ENCODE assay signal across 19 cellular contexts in the genomic region with DNA sequence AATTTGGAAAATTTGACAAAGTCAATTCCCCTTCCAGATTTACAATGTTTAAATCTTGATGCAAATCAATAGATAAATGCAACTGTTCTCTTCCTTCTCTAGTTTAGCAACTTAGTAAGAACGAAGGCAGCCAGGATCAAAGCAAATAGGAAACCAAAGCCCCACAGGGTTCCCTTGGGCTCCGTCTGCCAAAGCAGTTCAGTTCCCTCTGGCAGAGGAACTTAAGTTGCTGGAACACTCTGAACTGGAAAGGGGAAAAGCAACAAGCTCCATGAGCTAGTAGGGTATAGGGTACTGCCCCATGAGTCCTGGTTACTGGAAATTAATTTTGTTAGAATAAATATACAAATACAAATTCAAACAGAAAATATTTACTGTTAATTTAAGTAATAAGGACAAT.
"Had no signal": no experiment of that assay in that cellular context is flagged by ENCODE, and none has a peak within 500 bp of the region (broad histone marks: within the 10 kb centered on the region; RNA-seq: fewer than 3 reads in every experiment).

No MANE protein-coding gene starts in this region.

- H3K36me3 ChIP-seq: lower lobe of right lung, ovary, upper lobe of left lung had no signal

- H3K27me3 ChIP-seq: ovary, upper lobe of left lung had no signal

- H3K9me3 ChIP-seq: lower lobe of right lung, ovary, upper lobe of left lung had no signal

- H3K4me1 Mint-ChIP-seq: activated CD4-positive, alpha-beta T cell treated with anti-CD3 and anti-CD28 coated beads, Interleukin-2, amount 10 ng/mL, durations not matched to agents 24 days and 14 days; immature natural killer cell had no signal

- H3K4me3 Mint-ChIP-seq: activated CD4-positive, alpha-beta T cell treated with anti-CD3 and anti-CD28 coated beads, Interleukin-2, amount 10 ng/mL, durations not matched to agents 24 days and 14 days; activated CD8-positive, alpha-beta T cell treated with anti-CD3 and anti-CD28 coated beads, Interleukin-2, amount 10 ng/mL, durations not matched to agents 7 days and 5 days; activated naive CD8-positive, alpha-beta T cell; activated T-cell treated with anti-CD3 and anti-CD28 coated beads, Interleukin-2, amount 50 U/mL, for 72 hours; immature natural killer cell had no signal

- H3K4me3 ChIP-seq: lower lobe of right lung, ovary, skin epidermis, upper lobe of left lung had no signal

- H3K9me3 Mint-ChIP-seq: activated CD4-positive, alpha-beta T cell treated with anti-CD3 and anti-CD28 coated beads, Interleukin-2, amount 10 ng/mL, durations not matched to agents 24 days and 14 days; activated T-cell treated with anti-CD3 and anti-CD28 coated beads, Interleukin-2, amount 50 U/mL, for 72 hours; immature natural killer cell had no signal

- ATAC-seq: activated CD8-positive, alpha-beta T cell treated with anti-CD3 and anti-CD28 coated beads, Interleukin-2, amount 10 ng/mL, durations not matched to agents 7 days and 5 days; activated T-cell treated with anti-CD3 and anti-CD28 coated beads, Interleukin-2, amount 50 U/mL, for 72 hours; lower lobe of right lung had no signal

- H3K27ac ChIP-seq: lower lobe of right lung, ovary, upper lobe of left lung had no signal

- H3K27ac Mint-ChIP-seq: activated CD4-positive, alpha-beta T cell treated with anti-CD3 and anti-CD28 coated beads, Interleukin-2, amount 10 ng/mL, durations not matched to agents 24 days and 14 days; activated CD8-positive, alpha-beta T cell treated with anti-CD3 and anti-CD28 coated beads, Interleukin-2, amount 10 ng/mL, durations not matched to agents 7 days and 5 days; activated naive CD8-positive, alpha-beta T cell; activated T-cell treated with anti-CD3 and anti-CD28 coated beads, Interleukin-2, amount 50 U/mL, for 72 hours; immature natural killer cell had no signal

- DNase-seq: activated CD4-positive, alpha-beta T cell treated with anti-CD3 and anti-CD28 coated beads, Interleukin-2, amount 10 ng/mL, durations not matched to agents 24 days and 14 days; activated CD4-positive, CD25-positive, alpha-beta regulatory T cell; activated CD8-positive, alpha-beta memory T cell treated with anti-CD3 and anti-CD28 coated beads, Interleukin-2, amount 50 U/mL, for 4 hours; activated CD8-positive, alpha-beta T cell treated with anti-CD3 and anti-CD28 coated beads, Interleukin-2, amount 10 ng/mL, durations not matched to agents 7 days and 5 days; activated gamma-delta T cell treated with Interleukin-2 at 50 U/mL for 16 hours; activated T-cell treated with anti-CD3 and anti-CD28 coated beads, Interleukin-2, amount 50 U/mL, for 72 hours; amniotic stem cell; effector CD8-positive, alpha-beta T cell; foreskin fibroblast; immature natural killer cell; lower lobe of right lung; ovary; stimulated activated CD4-positive, alpha-beta T cell treated with anti-CD3 and anti-CD28 coated beads, Interleukin-4, amount 100 ng/mL, for 4 hours; stimulated activated CD8-positive, alpha-beta memory T cell treated with anti-CD3 and anti-CD28 coated beads, Interleukin-4, amount 100 ng/mL, for 48 hours; stimulated activated naive CD4-positive, alpha-beta T cell treated with Interleukin-2 at 50 U/mL for 16 hours; T-helper 2 cell had no signal

- H3K27me3 Mint-ChIP-seq: activated CD4-positive, alpha-beta T cell treated with anti-CD3 and anti-CD28 coated beads, Interleukin-2, amount 10 ng/mL, durations not matched to agents 24 days and 14 days; activated naive CD8-positive, alpha-beta T cell had no signal
